ENCODE assay signal across 19 cellular contexts in the genomic region with DNA sequence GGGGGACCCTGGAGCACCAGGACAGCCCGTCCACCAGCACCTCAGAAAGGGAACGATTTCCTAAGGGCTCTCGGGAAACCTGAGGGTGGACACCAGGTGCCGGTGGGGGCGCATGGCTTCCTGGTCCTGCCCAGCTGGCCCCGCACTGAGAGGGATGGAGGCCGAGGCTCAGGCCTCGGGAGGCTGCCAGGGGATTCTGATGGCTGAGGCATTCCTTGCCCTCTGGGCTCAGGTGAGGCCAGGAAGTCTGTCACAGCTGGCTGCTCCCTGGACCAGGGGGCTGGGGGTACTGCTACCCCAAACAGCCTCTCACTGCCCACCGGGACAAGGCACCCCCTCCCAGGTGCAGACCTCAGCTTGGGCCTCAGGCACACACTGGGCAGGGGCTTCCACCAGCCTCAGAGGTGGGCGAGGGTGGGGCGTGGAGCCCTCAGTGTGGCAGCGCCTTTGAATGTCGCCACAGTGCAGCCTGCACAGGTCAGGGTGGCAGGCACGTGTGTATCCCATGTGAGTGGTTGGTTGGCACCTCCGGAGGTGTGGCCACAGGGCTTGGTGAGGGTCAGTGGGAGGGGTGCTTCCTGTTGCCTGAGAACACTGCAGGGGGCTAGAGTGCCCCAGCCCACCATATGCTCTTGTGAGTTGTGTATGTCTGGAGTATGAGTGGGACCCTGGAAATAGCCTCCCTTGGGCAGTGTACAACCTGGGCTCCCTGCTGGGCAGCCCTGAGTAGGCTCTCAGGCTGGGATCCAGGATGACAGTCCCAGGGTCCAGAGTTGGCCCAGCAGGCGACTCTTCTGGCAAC.
"Had no signal": no experiment of that assay in that cellular context is flagged by ENCODE, and none has a peak within 500 bp of the region (broad histone marks: within the 10 kb centered on the region; RNA-seq: fewer than 3 reads in every experiment).

No MANE protein-coding gene starts in this region.

- H3K4me1 Mint-ChIP-seq: activated naive CD4-positive, alpha-beta T cell treated with anti-CD3 and anti-CD28 coated beads, Interleukin-2, amount 50 U/mL, for 24 hours had no signal

- H3K4me3 ChIP-seq: heart left ventricle, left ventricle myocardium inferior, pancreas, suprapubic skin had no signal

- H3K36me3 Mint-ChIP-seq: activated naive CD4-positive, alpha-beta T cell treated with anti-CD3 and anti-CD28 coated beads, Interleukin-2, amount 50 U/mL, for 24 hours; mesothelial cell of epicardium had no signal

- H3K36me3 ChIP-seq: heart left ventricle, left ventricle myocardium inferior, pancreas, suprapubic skin had no signal

- H3K27ac Mint-ChIP-seq: activated naive CD4-positive, alpha-beta T cell treated with anti-CD3 and anti-CD28 coated beads, Interleukin-2, amount 50 U/mL, for 24 hours; mesothelial cell of epicardium had no signal

- H3K9me3 Mint-ChIP-seq: activated naive CD4-positive, alpha-beta T cell treated with anti-CD3 and anti-CD28 coated beads, Interleukin-2, amount 50 U/mL, for 24 hours; mesothelial cell of epicardium; neural crest cell had no signal

- H3K9me3 ChIP-seq: heart left ventricle, left ventricle myocardium inferior, pancreas, suprapubic skin had no signal

- FAIRE-seq: frontal cortex, pancreas had no signal

- H3K27me3 ChIP-seq: pancreas had no signal

- H3K27ac ChIP-seq: heart left ventricle, left ventricle myocardium inferior, pancreas, suprapubic skin had no signal

- DNase-seq: activated CD4-positive, alpha-beta T cell treated with anti-CD3 and anti-CD28 coated beads for 48 hours; activated CD8-positive, alpha-beta memory T cell treated with anti-CD3 and anti-CD28 coated beads for 24 hours; activated effector memory CD4-positive, alpha-beta T cell treated with Interleukin-2 at 50 U/mL for 16 hours; activated T-cell treated with anti-CD3 and anti-CD28 coated beads for 4 hours; central memory CD4-positive, alpha-beta T cell; cortex of kidney; effector memory CD4-positive, alpha-beta T cell; islet precursor cell; left ventricle myocardium inferior; stimulated activated CD4-positive, alpha-beta T cell treated with anti-CD3 and anti-CD28 coated beads, Interleukin-4, amount 100 ng/mL, for 1 hour; stimulated activated CD8-positive, alpha-beta memory T cell treated with anti-CD3 and anti-CD28 coated beads, Interleukin-4, amount 100 ng/mL, for 48 hours; stimulated activated naive CD8-positive, alpha-beta T cell treated with anti-CD3 and anti-CD28 coated beads, Interleukin-15, Interleukin-2, amounts not matched to agents 100 U/mL and 50 U/mL, for 24 hours had no signal

- H3K4me3 Mint-ChIP-seq: activated naive CD4-positive, alpha-beta T cell treated with anti-CD3 and anti-CD28 coated beads, Interleukin-2, amount 50 U/mL, for 24 hours; mesothelial cell of epicardium; neural crest cell had no signal

- ATAC-seq: pancreas; stimulated activated naive CD8-positive, alpha-beta T cell treated with anti-CD3 and anti-CD28 coated beads, Interleukin-15, Interleukin-2, amounts not matched to agents 100 U/mL and 50 U/mL, for 24 hours had no signal
